1 cellular context compared by ENCODE assay signal in the genomic region with DNA sequence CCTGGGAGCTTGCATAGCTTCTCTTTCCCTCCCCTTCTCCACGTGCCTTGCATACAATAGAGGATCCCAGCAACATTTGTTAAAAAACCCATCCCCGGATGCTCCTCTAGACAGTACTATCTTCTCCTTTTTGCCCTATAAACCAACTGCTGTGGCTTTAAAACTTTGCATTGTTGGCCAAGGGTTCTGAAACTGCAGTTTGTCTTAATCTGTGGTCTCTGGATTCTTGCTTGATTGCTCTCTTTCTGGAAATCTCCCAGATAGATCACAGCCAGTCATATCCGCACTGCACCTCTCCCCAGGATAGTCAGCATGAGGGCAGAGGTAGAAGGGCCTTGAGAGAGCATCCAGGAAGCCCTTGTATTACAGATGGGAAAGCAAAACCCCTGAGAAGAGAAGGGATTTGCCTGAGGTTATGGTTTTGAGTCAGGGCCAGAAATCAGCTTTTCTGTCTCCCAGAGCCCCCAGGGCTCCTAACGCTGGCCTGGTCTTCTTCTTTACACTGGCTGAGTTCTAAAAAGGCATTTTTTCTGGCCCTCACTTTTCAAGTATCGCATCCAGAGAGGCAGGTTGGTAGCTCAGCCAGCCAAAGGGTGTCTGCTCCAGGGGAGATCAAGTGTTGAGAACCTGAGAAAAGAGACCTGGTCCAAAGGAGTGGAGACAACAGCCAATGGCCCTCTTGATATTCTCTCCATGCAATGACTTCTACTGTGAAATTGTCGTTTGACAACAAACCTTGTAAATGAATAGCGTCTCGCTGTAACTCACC.
TF ChIP-seq lines count a peak whose summit lies in the region.

No MANE protein-coding gene starts in this region.

TF ChIP-seq in H1, 55 proteins besides CTCF, POLR2A, EP300 and RAD21:
- no peak for TF ChIP-seq PHF8 (conservative IDR thresholded peaks at IDR 0.05; ENCODE audit: low read depth, low read length)
- TF ChIP-seq CREB1 (IDR thresholded peaks at IDR 0.05) = no peak
- no peak for TF ChIP-seq BACH1 (IDR thresholded peaks at IDR 0.05; ENCODE audit: low read length)
- no peak for TF ChIP-seq KDM4A (IDR thresholded peaks at IDR 0.05; ENCODE audit: low read depth, low read length, severe bottlenecking)
- TF ChIP-seq SP4 (IDR thresholded peaks at IDR 0.05; ENCODE audit: low read length) = no peak
- no peak for TF ChIP-seq TEAD4 (IDR thresholded peaks at IDR 0.05; ENCODE audit: low read depth, low read length)
